In genomic region chr10:51765284-51765971, GRCh38 we compare ENCODE assay signal across 9 cellular contexts.
"Had no signal": no experiment of that assay in that cellular context is flagged by ENCODE, and none has a peak within 500 bp of the region (broad histone marks: within the 10 kb centered on the region; RNA-seq: fewer than 3 reads in every experiment).

No MANE protein-coding gene starts in this region.

- DNase-seq: GM23248, GOT3, H9, HCEC 1CT, HFFc6, IMR-90 had no signal

- H3K27ac ChIP-seq: GM23248 had no signal

- FAIRE-seq: H54, HTR-8/SVneo, K562 had no signal

- H3K9ac ChIP-seq: GM23248 had no signal

- H3K4me3 ChIP-seq: GM23248, K562 had no signal

- H2AFZ ChIP-seq: GM23248 had no signal

- ATAC-seq: K562 had no signal
